Comparison of ENCODE assay signal across 2 cellular contexts in genomic region chr22:20316844-20317401, GRCh38.
TF ChIP-seq lines count a peak whose summit lies in the region.

No MANE protein-coding gene starts in this region.

TF ChIP-seq in Ishikawa, 13 proteins besides CTCF, POLR2A, EP300 and RAD21:
- TF ChIP-seq TCF12 (IDR thresholded peaks at IDR 0.05; ENCODE audit: low read depth), result peak; percentile 50; the same call in 1 of the 2 replicates
- TF ChIP-seq, protein P1, sequence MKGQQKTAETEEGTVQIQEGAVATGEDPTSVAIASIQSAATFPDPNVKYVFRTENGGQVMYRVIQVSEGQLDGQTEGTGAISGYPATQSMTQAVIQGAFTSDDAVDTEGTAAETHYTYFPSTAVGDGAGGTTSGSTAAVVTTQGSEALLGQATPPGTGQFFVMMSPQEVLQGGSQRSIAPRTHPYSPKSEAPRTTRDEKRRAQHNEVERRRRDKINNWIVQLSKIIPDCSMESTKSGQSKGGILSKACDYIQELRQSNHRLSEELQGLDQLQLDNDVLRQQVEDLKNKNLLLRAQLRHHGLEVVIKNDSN (IDR thresholded peaks at IDR 0.05), result no peak
- TF ChIP-seq ZBTB7A (IDR thresholded peaks at IDR 0.05; ENCODE audit: low read depth), result no peak
- peak; percentile 36; the same call in 1 of the 2 replicates for TF ChIP-seq NFIC (IDR thresholded peaks at IDR 0.05)

TF ChIP-seq in H1, 55 proteins besides CTCF, POLR2A, EP300 and RAD21:
- TF ChIP-seq GTF2F1 (IDR thresholded peaks at IDR 0.05; ENCODE audit: borderline replicate concordance, low read depth, low read length), result no peak
- no peak for TF ChIP-seq PHF8 (conservative IDR thresholded peaks at IDR 0.05; ENCODE audit: low read depth, low read length)
- TF ChIP-seq, protein P2, sequence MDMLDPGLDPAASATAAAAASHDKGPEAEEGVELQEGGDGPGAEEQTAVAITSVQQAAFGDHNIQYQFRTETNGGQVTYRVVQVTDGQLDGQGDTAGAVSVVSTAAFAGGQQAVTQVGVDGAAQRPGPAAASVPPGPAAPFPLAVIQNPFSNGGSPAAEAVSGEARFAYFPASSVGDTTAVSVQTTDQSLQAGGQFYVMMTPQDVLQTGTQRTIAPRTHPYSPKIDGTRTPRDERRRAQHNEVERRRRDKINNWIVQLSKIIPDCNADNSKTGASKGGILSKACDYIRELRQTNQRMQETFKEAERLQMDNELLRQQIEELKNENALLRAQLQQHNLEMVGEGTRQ (IDR thresholded peaks at IDR 0.05; ENCODE audit: low read length), result no peak
- TF ChIP-seq JUND (IDR thresholded peaks at IDR 0.05; ENCODE audit: low read length), result no peak
- no peak for TF ChIP-seq JUN (IDR thresholded peaks at IDR 0.05; ENCODE audit: low read depth, low read length)
- no peak for TF ChIP-seq KDM4A (IDR thresholded peaks at IDR 0.05; ENCODE audit: low read depth, low read length, severe bottlenecking)
- TF ChIP-seq KDM5A (IDR thresholded peaks at IDR 0.05; ENCODE audit: low read length), result no peak
- TF ChIP-seq TBP (IDR thresholded peaks at IDR 0.05; ENCODE audit: low read depth, low read length), result no peak
- no peak for TF ChIP-seq ZNF274 (IDR thresholded peaks at IDR 0.05; ENCODE audit: borderline replicate concordance, extremely low read depth, low read length)
- no peak for TF ChIP-seq MAFK (IDR thresholded peaks at IDR 0.05; ENCODE audit: low read depth, low read length)
- TF ChIP-seq, protein P3, sequence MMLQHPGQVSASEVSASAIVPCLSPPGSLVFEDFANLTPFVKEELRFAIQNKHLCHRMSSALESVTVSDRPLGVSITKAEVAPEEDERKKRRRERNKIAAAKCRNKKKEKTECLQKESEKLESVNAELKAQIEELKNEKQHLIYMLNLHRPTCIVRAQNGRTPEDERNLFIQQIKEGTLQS (IDR thresholded peaks at IDR 0.05; ENCODE audit: insufficient read depth, low read depth, low read length), result no peak
- no peak for TF ChIP-seq HDAC2 (IDR thresholded peaks at IDR 0.05; ENCODE audit: borderline replicate concordance in 1 of 2, low read depth in 2 of 2, low read length in 2 of 2)
- no peak for TF ChIP-seq CBX8 (IDR thresholded peaks at IDR 0.05; ENCODE audit: borderline replicate concordance, low read depth, low read length)
TF ChIP-seq in H1: peak in this region for 0.
